In the genomic region with DNA sequence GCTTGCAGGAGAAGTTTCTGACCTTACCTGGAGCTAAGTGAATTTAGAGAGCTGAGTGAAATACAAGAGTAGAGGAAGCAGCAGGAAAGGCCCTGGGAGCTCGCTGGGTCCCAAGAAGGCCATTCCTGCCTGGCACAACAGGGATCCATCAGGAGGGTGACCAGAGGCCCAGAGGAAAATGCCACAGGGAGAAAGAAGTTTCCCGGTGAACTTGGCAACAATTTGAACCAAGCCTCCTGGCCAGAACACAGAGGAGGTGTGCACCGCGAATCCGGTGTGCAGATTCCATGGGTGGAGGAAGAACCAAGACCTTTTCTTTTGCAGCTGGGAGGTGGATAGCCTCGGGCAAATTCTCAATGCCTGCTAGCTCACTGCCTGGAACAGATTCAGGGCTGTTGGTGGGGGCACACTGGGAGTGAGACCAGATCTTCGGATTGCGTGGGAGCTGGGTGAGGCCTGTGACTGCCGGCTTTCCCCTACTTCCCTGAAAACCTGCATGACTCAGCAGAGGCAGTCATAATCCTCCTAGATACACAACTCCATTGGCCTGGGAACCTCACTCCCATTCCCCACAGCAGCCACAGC, we compare ENCODE assay signal across 26 cellular contexts.
"Had no signal": no experiment of that assay in that cellular context is flagged by ENCODE, and none has a peak within 500 bp of the region (broad histone marks: within the 10 kb centered on the region; RNA-seq: fewer than 3 reads in every experiment).

No MANE protein-coding gene starts in this region.

- DNase-seq: activated B cell treated with CpG ODN at 0.5 μM for 24 hours; activated CD4-positive, alpha-beta T cell treated with anti-CD3 and anti-CD28 coated beads, Interleukin-2, amount 50 U/mL, for 1 hour; activated CD8-positive, alpha-beta T cell treated with anti-CD3 and anti-CD28 coated beads for 36 hours; activated gamma-delta T cell treated with Interleukin-2 at 50 U/mL for 16 hours; activated naive CD8-positive, alpha-beta T cell treated with anti-CD3 and anti-CD28 coated beads, Interleukin-2, amount 50 U/mL, for 24 hours; activated T-cell treated with anti-CD3 and anti-CD28 coated beads, Interleukin-2, amount 50 U/mL, for 4 hours; colonic mucosa; effector CD8-positive, alpha-beta T cell; erythroblast; gastrocnemius medialis; glutamatergic neuron; left colon; naive B cell; nucleus accumbens; stimulated activated CD4-positive, alpha-beta T cell treated with anti-CD3 and anti-CD28 coated beads, Interleukin-12 subunit alpha, Interleukin-12 subunit beta, amount 100 ng/mL, for 4 hours; stimulated activated CD4-positive, alpha-beta T cell treated with anti-CD3 and anti-CD28 coated beads, Interleukin-4, amount 100 ng/mL, for 1 hour; stimulated activated naive CD8-positive, alpha-beta T cell treated with anti-CD3 and anti-CD28 coated beads, Interleukin-15, Interleukin-2, amounts not matched to agents 100 U/mL and 50 U/mL, for 24 hours; testis; transverse colon had no signal

- H3K36me3 Mint-ChIP-seq: activated naive CD4-positive, alpha-beta T cell treated with anti-CD3 and anti-CD28 coated beads, Interleukin-2, amount 50 U/mL, for 24 hours; naive B cell had no signal

- H3K27me3 Mint-ChIP-seq: activated B cell treated with CpG ODN at 0.5 μM for 24 hours; activated CD8-positive, alpha-beta T cell treated with anti-CD3 and anti-CD28 coated beads for 36 hours; activated naive CD4-positive, alpha-beta T cell treated with anti-CD3 and anti-CD28 coated beads, Interleukin-2, amount 50 U/mL, for 24 hours; activated naive CD8-positive, alpha-beta T cell treated with anti-CD3 and anti-CD28 coated beads, Interleukin-2, amount 50 U/mL, for 24 hours; activated T-helper 17 cell treated with anti-CD3 and anti-CD28 coated beads, Interleukin-2, amount 50 U/mL, for 72 hours; naive B cell had no signal

- H3K79me2 ChIP-seq: parathyroid adenoma had no signal

- H3K4me1 Mint-ChIP-seq: activated B cell treated with CpG ODN at 0.5 μM for 24 hours; activated naive CD4-positive, alpha-beta T cell treated with anti-CD3 and anti-CD28 coated beads, Interleukin-2, amount 50 U/mL, for 24 hours; activated naive CD8-positive, alpha-beta T cell treated with anti-CD3 and anti-CD28 coated beads, Interleukin-2, amount 50 U/mL, for 24 hours; activated T-helper 17 cell treated with anti-CD3 and anti-CD28 coated beads, Interleukin-2, amount 50 U/mL, for 72 hours; mesothelial cell of epicardium; naive B cell had no signal

- H2AFZ ChIP-seq: parathyroid adenoma had no signal

- H3K27me3 ChIP-seq: colonic mucosa, gastrocnemius medialis, testis, transverse colon had no signal

- H3K4me3 ChIP-seq: colonic mucosa, gastrocnemius medialis, skin epidermis, testis, transverse colon had no signal

- H3K4me1 ChIP-seq: colonic mucosa, gastrocnemius medialis, parathyroid adenoma, testis, transverse colon had no signal

- H3K4me3 Mint-ChIP-seq: activated B cell treated with CpG ODN at 0.5 μM for 24 hours; activated CD8-positive, alpha-beta T cell treated with anti-CD3 and anti-CD28 coated beads for 36 hours; activated naive CD4-positive, alpha-beta T cell treated with anti-CD3 and anti-CD28 coated beads, Interleukin-2, amount 50 U/mL, for 24 hours; activated naive CD8-positive, alpha-beta T cell treated with anti-CD3 and anti-CD28 coated beads, Interleukin-2, amount 50 U/mL, for 24 hours; activated T-cell treated with anti-CD3 and anti-CD28 coated beads, Interleukin-2, amount 50 U/mL, for 4 hours; activated T-helper 17 cell treated with anti-CD3 and anti-CD28 coated beads, Interleukin-2, amount 50 U/mL, for 72 hours; mesothelial cell of epicardium; naive B cell; T-helper 2 cell treated with Interferon-gamma antibody and Interleukin-4, amounts not matched to agents 5 μg/mL and 100 μg/mL, for 36 hours had no signal

- H3K9me3 ChIP-seq: colonic mucosa, gastrocnemius medialis, testis, transverse colon had no signal

- H3K36me3 ChIP-seq: colonic mucosa, gastrocnemius medialis, transverse colon had no signal

- H3K27ac Mint-ChIP-seq: activated B cell treated with CpG ODN at 0.5 μM for 24 hours; activated CD8-positive, alpha-beta T cell treated with anti-CD3 and anti-CD28 coated beads for 36 hours; activated naive CD4-positive, alpha-beta T cell treated with anti-CD3 and anti-CD28 coated beads, Interleukin-2, amount 50 U/mL, for 24 hours; activated naive CD8-positive, alpha-beta T cell treated with anti-CD3 and anti-CD28 coated beads, Interleukin-2, amount 50 U/mL, for 24 hours; activated T-helper 17 cell treated with anti-CD3 and anti-CD28 coated beads, Interleukin-2, amount 50 U/mL, for 72 hours; mesothelial cell of epicardium; naive B cell; T-helper 2 cell treated with Interferon-gamma antibody and Interleukin-4, amounts not matched to agents 5 μg/mL and 100 μg/mL, for 36 hours had no signal

- ATAC-seq: activated CD8-positive, alpha-beta T cell treated with anti-CD3 and anti-CD28 coated beads for 36 hours; activated naive CD8-positive, alpha-beta T cell treated with anti-CD3 and anti-CD28 coated beads, Interleukin-2, amount 50 U/mL, for 24 hours; activated T-cell treated with anti-CD3 and anti-CD28 coated beads, Interleukin-2, amount 50 U/mL, for 4 hours; activated T-helper 17 cell treated with anti-CD3 and anti-CD28 coated beads, Interleukin-2, amount 50 U/mL, for 72 hours; gastrocnemius medialis; left colon; sciatic nerve; stimulated activated naive CD8-positive, alpha-beta T cell treated with anti-CD3 and anti-CD28 coated beads, Interleukin-15, Interleukin-2, amounts not matched to agents 100 U/mL and 50 U/mL, for 24 hours had no signal

- H3K27ac ChIP-seq: colonic mucosa, gastrocnemius medialis, parathyroid adenoma, skin epidermis, testis, transverse colon had no signal
